In genomic region chrX:17682259-17682658, GRCh38 we compare ENCODE assay signal across 26 cellular contexts. TPM values are rescaled to one million over a fixed set of nuclear protein-coding genes. Genes with fewer than 3 reads are reported as not detected.
DNase-seq lines count a peak whose midpoint lies in the region; ATAC-seq lines count a peak whose summit lies in the region.
"Had no signal": no experiment of that assay in that cellular context is flagged by ENCODE, and none has a peak within 500 bp of the region (broad histone marks: within the 10 kb centered on the region; RNA-seq: fewer than 3 reads in every experiment).

No MANE protein-coding gene starts in this region.

- no peak for ATAC-seq in GM18907 (IDR thresholded peaks at IDR 0.05; ENCODE audit: unreplicated experiment)
- ATAC-seq: heart right ventricle had no signal

- DNase-seq in activated CD4-positive, alpha-beta T cell treated with anti-CD3 and anti-CD28 coated beads, Interleukin-2, amount 10 ng/mL, durations not matched to agents 24 days and 14 days: no peak
- no peak for DNase-seq in activated CD4-positive, alpha-beta T cell treated with anti-CD3 and anti-CD28 coated beads, Interleukin-2, amount 50 U/mL, for 1 hour
- DNase-seq in Jurkat, Clone E6-1 (ENCODE audit: low read depth, low spot score): peak; percentile 58
- DNase-seq in putamen (ENCODE audit: low spot score) (peak; percentile 14), DMS 273 (lab: John Stamatoyannopoulos, UW; ENCODE audit: unreplicated experiment) (no peak), NOMO-1 (lab: John Stamatoyannopoulos, UW; ENCODE audit: unreplicated experiment in 2 of 2) (no peak)
- DNase-seq: 8988T; activated CD4-positive, alpha-beta T cell treated with anti-CD3 and anti-CD28 coated beads for 48 hours; amniotic stem cell; brain microvascular endothelial cell; DND-41; heart right ventricle; Kasumi-1; NCI-H1417 treated with DMSO at 0.1 percent for 48 hours; NCI-H2081; NCI-H226; posterior cingulate gyrus; Right ventricle myocardium superior; sigmoid colon; stimulated activated CD4-positive, alpha-beta T cell treated with anti-CD3 and anti-CD28 coated beads, Interleukin-12 subunit alpha, Interleukin-12 subunit beta, amount 100 ng/mL, for 4 hours; stimulated activated CD4-positive, alpha-beta T cell treated with anti-CD3 and anti-CD28 coated beads, Interleukin-4, amount 100 ng/mL, for 24 hours; substantia nigra had no signal

- H3K27me3 Mint-ChIP-seq in activated CD4-positive, alpha-beta T cell treated with anti-CD3 and anti-CD28 coated beads, Interleukin-2, amount 10 ng/mL, durations not matched to agents 24 days and 14 days: no peaks in the 10 kb centered on the region
- no peaks in the 10 kb centered on the region for H3K27me3 Mint-ChIP-seq in activated naive CD8-positive, alpha-beta T cell
- H3K27me3 Mint-ChIP-seq: type B pancreatic cell had no signal

- H3K4me1 Mint-ChIP-seq in activated CD4-positive, alpha-beta T cell treated with anti-CD3 and anti-CD28 coated beads, Interleukin-2, amount 10 ng/mL, durations not matched to agents 24 days and 14 days: peaks cover 21% of the 10 kb centered on the region
- peaks cover 31% of the 10 kb centered on the region for H3K4me1 Mint-ChIP-seq in activated naive CD8-positive, alpha-beta T cell (ENCODE audit: low read depth)
- H3K4me1 Mint-ChIP-seq: mesothelial cell of epicardium had no signal

- H3K4me3 Mint-ChIP-seq in activated CD4-positive, alpha-beta T cell treated with anti-CD3 and anti-CD28 coated beads, Interleukin-2, amount 10 ng/mL, durations not matched to agents 24 days and 14 days: peak overlapping the region; percentile 43
- peak overlapping the region; percentile 38 for H3K4me3 Mint-ChIP-seq in activated naive CD8-positive, alpha-beta T cell
- H3K4me3 Mint-ChIP-seq: mesothelial cell of epicardium, type B pancreatic cell had no signal

- H3K4me3 ChIP-seq in Jurkat, Clone E6-1 (ENCODE audit: low read length): no peak overlapping the region
- H3K4me3 ChIP-seq: heart right ventricle, sigmoid colon had no signal

- H3K9me3 Mint-ChIP-seq in activated CD4-positive, alpha-beta T cell treated with anti-CD3 and anti-CD28 coated beads, Interleukin-2, amount 10 ng/mL, durations not matched to agents 24 days and 14 days: no peaks in the 10 kb centered on the region
- H3K9me3 Mint-ChIP-seq in activated naive CD8-positive, alpha-beta T cell (ENCODE audit: low read depth): no peaks in the 10 kb centered on the region
- H3K9me3 Mint-ChIP-seq: mesothelial cell of epicardium had no signal

- H3K36me3 Mint-ChIP-seq in activated CD4-positive, alpha-beta T cell treated with anti-CD3 and anti-CD28 coated beads, Interleukin-2, amount 10 ng/mL, durations not matched to agents 24 days and 14 days (ENCODE audit: low read depth): peaks cover 1% of the 10 kb centered on the region
- no peaks in the 10 kb centered on the region for H3K36me3 Mint-ChIP-seq in activated naive CD8-positive, alpha-beta T cell
- H3K36me3 Mint-ChIP-seq: mesothelial cell of epicardium had no signal

- intact Hi-C loops in activated CD4-positive, alpha-beta T cell treated with anti-CD3 and anti-CD28 coated beads, Interleukin-2, amount 10 ng/mL, durations not matched to agents 24 days and 14 days (cut with micrococcal nuclease): loop anchor here (2.0 kb wide), 2 partner anchors 49 to 91 kb away; no protein-coding TSS in a partner anchor

- H3K27ac Mint-ChIP-seq in activated CD4-positive, alpha-beta T cell treated with anti-CD3 and anti-CD28 coated beads, Interleukin-2, amount 10 ng/mL, durations not matched to agents 24 days and 14 days: peak overlapping the region; percentile 70
- peak overlapping the region; percentile 68 for H3K27ac Mint-ChIP-seq in activated naive CD8-positive, alpha-beta T cell
- H3K27ac Mint-ChIP-seq: mesothelial cell of epicardium, type B pancreatic cell had no signal

RNA-seq across cellular contexts. Expression of gene SCML1, which starts 55.0 kb away (rescaled TPM):
- 1.4 and 1.7 TPM in 2 replicates for total RNA-seq in activated CD4-positive, alpha-beta T cell treated with anti-CD3 and anti-CD28 coated beads, Interleukin-2, amount 10 ng/mL, durations not matched to agents 24 days and 14 days
- polyA plus RNA-seq in Jurkat, Clone E6-1 (2012; ENCODE audit: insufficient read depth, insufficient read length): 3.7 TPM

Comparison
In these comparisons a context has a peak if more than half of its experiments do, and no peak if none do; other contexts are left out.
1. DNase-seq: peak in Jurkat, Clone E6-1 (single experiment) and putamen (single experiment); none in activated CD4-positive, alpha-beta T cell treated with anti-CD3 and anti-CD28 coated beads, Interleukin-2, amount 10 ng/mL, durations not matched to agents 24 days and 14 days (single experiment), activated CD4-positive, alpha-beta T cell treated with anti-CD3 and anti-CD28 coated beads, Interleukin-2, amount 50 U/mL, for 1 hour (single experiment), DMS 273 (single experiment) and NOMO-1 (0 of 2).